In genomic region chr1:49106438-49106837, GRCh38 we compare ENCODE assay signal across 20 cellular contexts.
"Had no signal": no experiment of that assay in that cellular context is flagged by ENCODE, and none has a peak within 500 bp of the region (broad histone marks: within the 10 kb centered on the region; RNA-seq: fewer than 3 reads in every experiment).

No MANE protein-coding gene starts in this region.

- DNase-seq: activated CD4-positive, alpha-beta T cell treated with anti-CD3 and anti-CD28 coated beads for 4 hours; activated CD4-positive, alpha-beta T cell treated with anti-CD3 and anti-CD28 coated beads, Interleukin-2, amount 50 U/mL, for 4 hours; activated naive CD4-positive, alpha-beta T cell treated with Interleukin-2 at 50 U/mL for 16 hours; activated T-cell treated with anti-CD3 and anti-CD28 coated beads for 4 hours; activated T-cell treated with anti-CD3 and anti-CD28 coated beads, Interleukin-2, amount 50 U/mL, for 72 hours; amniotic stem cell; dermis blood vessel endothelial cell; effector CD4-positive, alpha-beta T cell; head of caudate nucleus; left ventricle myocardium inferior; mucosa of descending colon; posterior cingulate gyrus; right lobe of liver; stimulated activated CD4-positive, alpha-beta T cell treated with anti-CD3 and anti-CD28 coated beads, Interleukin-12 subunit alpha, Interleukin-12 subunit beta, amount 100 ng/mL, for 4 hours; stimulated activated CD4-positive, alpha-beta T cell treated with anti-CD3 and anti-CD28 coated beads, Interleukin-4, amount 100 ng/mL, for 1 hour; stimulated activated naive CD8-positive, alpha-beta T cell treated with anti-CD3 and anti-CD28 coated beads, Interleukin-15, Interleukin-2, amounts not matched to agents 100 U/mL and 50 U/mL, for 24 hours; T-cell; testis; transverse colon had no signal

- ATAC-seq: activated T-cell treated with anti-CD3 and anti-CD28 coated beads, Interleukin-2, amount 50 U/mL, for 72 hours; gastroesophageal sphincter; mucosa of descending colon; right lobe of liver; stimulated activated naive CD8-positive, alpha-beta T cell treated with anti-CD3 and anti-CD28 coated beads, Interleukin-15, Interleukin-2, amounts not matched to agents 100 U/mL and 50 U/mL, for 24 hours; T-cell had no signal
